In the genomic region with DNA sequence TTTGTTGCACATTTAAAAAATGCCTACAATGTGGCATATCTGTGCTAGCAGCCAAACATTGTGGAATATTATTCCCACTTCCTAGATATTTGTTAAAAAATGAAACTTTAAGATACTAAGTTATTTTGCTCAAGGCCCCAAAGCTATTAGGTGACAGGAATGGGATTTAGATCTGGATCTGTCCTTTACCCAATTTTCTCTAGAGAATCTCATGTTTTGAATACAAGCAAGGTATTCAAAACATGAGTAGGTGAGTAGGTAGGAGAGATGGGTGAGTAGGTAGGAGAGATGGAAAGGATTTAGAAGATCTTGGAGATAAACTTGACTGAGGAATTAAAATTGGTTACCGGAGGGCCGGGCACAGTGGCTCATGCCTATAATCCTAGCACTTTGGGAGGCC, we compare ENCODE assay signal across 3 cellular contexts.
"Had no signal": no experiment of that assay in that cellular context is flagged by ENCODE, and none has a peak within 500 bp of the region (broad histone marks: within the 10 kb centered on the region; RNA-seq: fewer than 3 reads in every experiment).

No MANE protein-coding gene starts in this region.

- DNase-seq: GDM1, GF-D8 had no signal

- H3K4me3 ChIP-seq: GM12878 had no signal

- ATAC-seq: GM12878 had no signal
